19 cellular contexts compared by ENCODE assay signal in genomic region chr3:71972031-71972430, GRCh38.
DNase-seq lines count a peak whose midpoint lies in the region; ATAC-seq and TF ChIP-seq lines count a peak whose summit lies in the region.
"Had no signal": no experiment of that assay in that cellular context is flagged by ENCODE, and none has a peak within 500 bp of the region (broad histone marks: within the 10 kb centered on the region; RNA-seq: fewer than 3 reads in every experiment).

No MANE protein-coding gene starts in this region.

- ATAC-seq in RWPE2 (ENCODE audit: low read depth) (peak; percentile 91), foreskin keratinocyte (peak; percentile 88), HG02759 (IDR thresholded peaks at IDR 0.05; ENCODE audit: unreplicated experiment) (no peak), HG02610 (IDR thresholded peaks at IDR 0.05; ENCODE audit: unreplicated experiment) (no peak)
- ATAC-seq: activated CD8-positive, alpha-beta memory T cell treated with anti-CD3 and anti-CD28 coated beads, Interleukin-2, amount 10 ng/mL, durations not matched to agents 7 days and 5 days; GM23338; upper lobe of right lung; WTC11 had no signal

- intact Hi-C loops in left ventricle myocardium inferior (cut with micrococcal nuclease) = no loop called here

- H3K27me3 ChIP-seq in RWPE2 (ENCODE audit: insufficient read depth, poor library complexity, severe bottlenecking) = no peaks in the 10 kb centered on the region
- H3K27me3 ChIP-seq in foreskin keratinocyte = peaks cover 55% of the 10 kb centered on the region
- peaks cover 84% of the 10 kb centered on the region for H3K27me3 ChIP-seq in left ventricle myocardium inferior (ENCODE audit: low read depth)

- H3K9me3 ChIP-seq in RWPE2 (ENCODE audit: severe bottlenecking) (no peaks in the 10 kb centered on the region), left ventricle myocardium inferior (replicated peaks) (peaks cover 6% of the 10 kb centered on the region)
- H3K9me3 ChIP-seq: upper lobe of right lung had no signal

- H3K4me1 ChIP-seq in RWPE2 (ENCODE audit: insufficient read depth, poor library complexity, severe bottlenecking) (no peaks in the 10 kb centered on the region), foreskin keratinocyte (no peaks in the 10 kb centered on the region), left ventricle myocardium inferior (no peaks in the 10 kb centered on the region)
- H3K4me1 ChIP-seq: upper lobe of right lung had no signal

- DNase-seq in AG09309 (ENCODE audit: low read depth) (no peak), GM04503 (ENCODE audit: low read depth) (peak; percentile 53), RWPE2 (ENCODE audit: low spot score) (no peak), foreskin keratinocyte (peak; percentile 79 to 95), left ventricle myocardium inferior (no peak), globus pallidus (ENCODE audit: low spot score) (no peak)
- DNase-seq: activated CD8-positive, alpha-beta memory T cell treated with anti-CD3 and anti-CD28 coated beads, Interleukin-2, amount 10 ng/mL, durations not matched to agents 7 days and 5 days; activated gamma-delta T cell; DMS153; erythroblast; NCI-H1417 treated with DMSO at 0.1 percent for 48 hours; NCI-H526; RPMI8226; stimulated activated CD4-positive, alpha-beta T cell treated with anti-CD3 and anti-CD28 coated beads, Interleukin-4, amount 100 ng/mL, for 4 hours; upper lobe of right lung had no signal

- H3K36me3 ChIP-seq in RWPE2 (ENCODE audit: low read depth) = no peaks in the 10 kb centered on the region
- H3K36me3 ChIP-seq in left ventricle myocardium inferior = no peaks in the 10 kb centered on the region
- H3K36me3 ChIP-seq: upper lobe of right lung had no signal

- no peak overlapping the region for H3K27ac ChIP-seq in RWPE2 (ENCODE audit: poor library complexity, severe bottlenecking)
- H3K27ac ChIP-seq in foreskin keratinocyte = no peak overlapping the region
- H3K27ac ChIP-seq in left ventricle myocardium inferior (replicated peaks) = no peak overlapping the region
- H3K27ac ChIP-seq: upper lobe of right lung had no signal

- H3K4me3 ChIP-seq in AG09309 (ENCODE audit: control insufficient read depth, low read depth, low read length) (no peak overlapping the region), RWPE2 (ENCODE audit: severe bottlenecking) (no peak overlapping the region), left ventricle myocardium inferior (no peak overlapping the region)
- H3K4me3 ChIP-seq: GM23338, upper lobe of right lung had no signal

- TF ChIP-seq CTCF in AG09309 (IDR thresholded peaks at IDR 0.05; ENCODE audit: control insufficient read depth, insufficient read depth, low read depth, low read length, missing control alignments) (peak; percentile 14), RWPE2 (IDR thresholded peaks at IDR 0.05; ENCODE audit: poor library complexity, severe bottlenecking) (peak; percentile 24), foreskin keratinocyte (conservative IDR thresholded peaks at IDR 0.05) (peak; percentile 73), left ventricle myocardium inferior (IDR thresholded peaks at IDR 0.05; ENCODE audit: borderline replicate concordance) (no peak)

Comparison
In these comparisons a context has a peak if more than half of its experiments do, and no peak if none do; other contexts are left out.
1. DNase-seq: peak in GM04503 (single experiment) and foreskin keratinocyte (2 of 2); none in AG09309 (single experiment), RWPE2 (single experiment), left ventricle myocardium inferior (single experiment) and globus pallidus (single experiment).
2. ATAC-seq: peak in RWPE2 (single experiment) and foreskin keratinocyte (single experiment); none in HG02759 (single experiment) and HG02610 (single experiment).